Comparison of ENCODE assay signal across 2 cellular contexts in the genomic region with DNA sequence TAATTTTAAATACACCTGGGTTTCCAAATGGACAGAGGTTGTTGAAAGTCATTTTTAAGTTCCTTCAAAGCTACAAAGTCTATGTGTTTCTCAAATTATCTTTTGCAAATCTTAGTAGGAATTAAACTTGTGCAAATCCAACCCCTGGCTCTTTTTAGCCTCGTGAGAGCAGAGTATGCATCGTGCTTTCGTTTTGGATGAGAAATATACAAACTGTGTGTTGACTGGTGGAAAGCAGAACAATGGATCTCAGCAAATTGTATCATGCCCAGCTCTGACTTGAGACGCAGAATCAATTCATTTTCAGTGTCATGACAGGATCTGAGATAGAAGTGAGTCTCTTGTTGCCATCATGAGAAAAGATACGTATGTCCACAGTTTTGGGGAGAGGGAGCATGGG.
TF ChIP-seq lines count a peak whose summit lies in the region.

No MANE protein-coding gene starts in this region.

TF ChIP-seq in A549, 52 proteins besides CTCF, POLR2A, EP300 and RAD21 (continued from another document):
- no peak for TF ChIP-seq SMC3 (IDR thresholded peaks at IDR 0.05)

TF ChIP-seq in HCT116, 20 proteins besides CTCF, POLR2A, EP300 and RAD21 (continued from another document):
- TF ChIP-seq TCF7L2 (IDR thresholded peaks at IDR 0.05; ENCODE audit: borderline replicate concordance, extremely low read depth, insufficient read depth, insufficient read length) (no peak), CEBPB (IDR thresholded peaks at IDR 0.05; ENCODE audit: low read depth) (no peak), EGR1 (IDR thresholded peaks at IDR 0.05; ENCODE audit: low read depth) (no peak), POLR2AphosphoS5 (IDR thresholded peaks at IDR 0.05; ENCODE audit: low read depth, low read length) (no peak), EZH2 (IDR thresholded peaks at IDR 0.05) (no peak), SP1 (IDR thresholded peaks at IDR 0.05; ENCODE audit: low read depth) (no peak)
- TF ChIP-seq, protein P1, sequence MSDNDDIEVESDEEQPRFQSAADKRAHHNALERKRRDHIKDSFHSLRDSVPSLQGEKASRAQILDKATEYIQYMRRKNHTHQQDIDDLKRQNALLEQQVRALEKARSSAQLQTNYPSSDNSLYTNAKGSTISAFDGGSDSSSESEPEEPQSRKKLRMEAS (IDR thresholded peaks at IDR 0.05) = no peak
